ENCODE assay signal across 8 cellular contexts in the genomic region with DNA sequence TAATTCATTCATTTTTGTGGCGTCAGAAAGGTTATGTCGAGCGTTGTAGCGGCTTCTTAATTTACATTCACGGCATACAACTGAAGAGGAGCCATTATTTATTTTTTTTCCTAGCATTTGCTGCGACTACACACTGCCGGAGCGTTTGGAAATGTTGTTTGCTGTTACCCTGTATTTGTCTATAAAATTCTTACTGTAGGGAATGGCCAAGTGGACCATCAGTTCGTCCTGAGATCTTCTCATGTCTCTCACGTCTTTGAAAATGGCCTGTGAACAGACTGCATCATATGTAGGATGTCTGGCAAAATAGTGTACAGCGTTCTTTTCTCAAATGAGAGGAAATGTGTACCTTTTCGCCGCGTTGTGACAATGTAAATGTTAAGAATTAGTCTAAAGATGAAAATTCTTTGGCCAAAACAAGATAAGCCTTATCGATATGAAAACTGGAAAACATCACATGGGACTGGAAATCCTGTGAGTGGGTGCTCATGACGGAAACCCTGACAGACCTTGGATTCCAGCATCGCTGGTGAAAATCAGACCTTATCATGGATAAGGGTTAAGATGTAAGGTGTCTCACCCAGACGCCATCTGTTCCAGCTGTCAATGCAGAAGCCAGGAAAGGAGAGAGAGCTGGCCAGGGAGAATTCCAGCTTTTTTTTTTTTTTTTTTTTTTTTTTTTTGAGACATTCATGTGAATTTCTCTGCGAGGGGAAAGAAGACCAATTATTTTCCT. TPM values are rescaled to one million over a fixed set of nuclear protein-coding genes. Genes with fewer than 3 reads are reported as not detected.
DNase-seq lines count a peak whose midpoint lies in the region; ATAC-seq and TF ChIP-seq lines count a peak whose summit lies in the region.

No MANE protein-coding gene starts in this region.

- TF ChIP-seq CTCF in WI38 (IDR thresholded peaks at IDR 0.05; ENCODE audit: low read depth, low read length): no peak

- H3K27ac Mint-ChIP-seq in activated CD4-positive, alpha-beta T cell treated with anti-CD3 and anti-CD28 coated beads for 36 hours: peak overlapping the region; percentile 94
- H3K27ac Mint-ChIP-seq in stimulated activated naive B cell treated with anti-CD40 and anti-IgM and Interleukin-4, amounts not matched to agents 10 μg/mL and 1 μg/mL and 100 μg/mL, for 72 hours: peak overlapping the region; percentile 97

- intact Hi-C loops in activated CD4-positive, alpha-beta T cell treated with anti-CD3 and anti-CD28 coated beads for 36 hours (cut with DNase I, micrococcal nuclease): loop anchor here (1.0 to 5.0 kb wide), 4 partner anchors 44 to 609 kb away; a partner anchor contains a TSS

- peaks cover 8% of the 10 kb centered on the region for H3K27me3 ChIP-seq in iPS DF 6.9 (ENCODE audit: control insufficient read depth, insufficient read depth, low read length)

- peak overlapping the region; percentile 88 for H3K4me3 Mint-ChIP-seq in activated CD4-positive, alpha-beta T cell treated with anti-CD3 and anti-CD28 coated beads for 36 hours
- peak overlapping the region; percentile 90 to 96 for H3K4me3 Mint-ChIP-seq in stimulated activated naive B cell treated with anti-CD40 and anti-IgM and Interleukin-4, amounts not matched to agents 10 μg/mL and 1 μg/mL and 100 μg/mL, for 72 hours

- no peak overlapping the region for H3K27ac ChIP-seq in iPS DF 6.9 (ENCODE audit: low read length)

- DNase-seq in activated CD4-positive, alpha-beta T cell treated with anti-CD3 and anti-CD28 coated beads for 36 hours: no peak
- no peak for DNase-seq in activated CD4-positive, alpha-beta T cell treated with anti-CD3 and anti-CD28 coated beads for 1 hour
- DNase-seq in iPS DF 6.9 (ENCODE audit: low read depth, low spot score) (no peak), activated gamma-delta T cell treated with Interleukin-2 at 50 U/mL for 16 hours (no peak), NCI-H2227 treated with DMSO at 0.1 percent for 48 hours (lab: John Stamatoyannopoulos, UW) (no peak)
- DNase-seq in stimulated activated naive B cell treated with anti-CD40 and anti-IgM and Interleukin-4, amounts not matched to agents 10 μg/mL and 1 μg/mL and 100 μg/mL, for 72 hours: no peak

- no peak for ATAC-seq in activated CD4-positive, alpha-beta T cell treated with anti-CD3 and anti-CD28 coated beads for 36 hours
- ATAC-seq in stimulated activated naive B cell treated with anti-CD40 and anti-IgM and Interleukin-4, amounts not matched to agents 10 μg/mL and 1 μg/mL and 100 μg/mL, for 72 hours (replicated peaks): no peak
- ATAC-seq in GM18520 (IDR thresholded peaks at IDR 0.05; ENCODE audit: unreplicated experiment): no peak

- CTCF ChIA-PET in activated CD4-positive, alpha-beta T cell treated with anti-CD3 and anti-CD28 coated beads for 36 hours (lab: Charles Lee): interaction anchor here (1.0 kb wide), 1 partner anchor 16 kb away, joined by 5 read pairs; no protein-coding TSS in a partner anchor

- no peaks in the 10 kb centered on the region for H3K9me3 Mint-ChIP-seq in activated CD4-positive, alpha-beta T cell treated with anti-CD3 and anti-CD28 coated beads for 36 hours (ENCODE audit: low read depth)
- H3K9me3 Mint-ChIP-seq in stimulated activated naive B cell treated with anti-CD40 and anti-IgM and Interleukin-4, amounts not matched to agents 10 μg/mL and 1 μg/mL and 100 μg/mL, for 72 hours: no peaks in the 10 kb centered on the region

- H3K4me3 ChIP-seq in WI38 (ENCODE audit: low read depth, low read length) (peak overlapping the region; percentile 81), iPS DF 6.9 (ENCODE audit: low read length) (peak overlapping the region; percentile 72; the same call in 1 of the 2 replicates)

- H3K36me3 ChIP-seq in iPS DF 6.9 (ENCODE audit: control insufficient read depth, insufficient read depth, low read length): no peaks in the 10 kb centered on the region

- H3K4me1 ChIP-seq in iPS DF 6.9 (ENCODE audit: control insufficient read depth, insufficient read depth, low read length): peaks cover 4% of the 10 kb centered on the region

- H3K9me3 ChIP-seq in iPS DF 6.9 (ENCODE audit: control insufficient read depth, insufficient read depth, low read length): no peaks in the 10 kb centered on the region

- H3K36me3 Mint-ChIP-seq in activated CD4-positive, alpha-beta T cell treated with anti-CD3 and anti-CD28 coated beads for 36 hours (ENCODE audit: low read depth): peaks cover 34% of the 10 kb centered on the region
- H3K36me3 Mint-ChIP-seq in stimulated activated naive B cell treated with anti-CD40 and anti-IgM and Interleukin-4, amounts not matched to agents 10 μg/mL and 1 μg/mL and 100 μg/mL, for 72 hours: peaks cover 29 to 47% of the 10 kb centered on the region in 2 donors

- no peaks in the 10 kb centered on the region for H3K27me3 Mint-ChIP-seq in activated CD4-positive, alpha-beta T cell treated with anti-CD3 and anti-CD28 coated beads for 36 hours
- H3K27me3 Mint-ChIP-seq in stimulated activated naive B cell treated with anti-CD40 and anti-IgM and Interleukin-4, amounts not matched to agents 10 μg/mL and 1 μg/mL and 100 μg/mL, for 72 hours: no peaks in the 10 kb centered on the region

- H3K4me1 Mint-ChIP-seq in activated CD4-positive, alpha-beta T cell treated with anti-CD3 and anti-CD28 coated beads for 36 hours: peaks cover 68% of the 10 kb centered on the region
- peaks cover 49 to 86% of the 10 kb centered on the region in 2 donors for H3K4me1 Mint-ChIP-seq in stimulated activated naive B cell treated with anti-CD40 and anti-IgM and Interleukin-4, amounts not matched to agents 10 μg/mL and 1 μg/mL and 100 μg/mL, for 72 hours

- no CpG with 5 or more reads among the region's 19 CpGs for WGBS in iPS DF 6.9 (ENCODE audit: insufficient coverage, insufficient read length)

- POLR2A ChIA-PET in activated CD4-positive, alpha-beta T cell treated with anti-CD3 and anti-CD28 coated beads for 36 hours (lab: Charles Lee): interaction anchor here (0.6 to 1.4 kb wide), 4 partner anchors 40 to 185 kb away, joined by 4 to 7 read pairs (median 4); no protein-coding TSS in a partner anchor

RNA-seq across cellular contexts. Expression of a gene that starts 1.5 kb away (rescaled TPM):
- total RNA-seq in activated CD4-positive, alpha-beta T cell treated with anti-CD3 and anti-CD28 coated beads for 36 hours: 10 to 100 TPM; 66.4 to 83.7 TPM
